ENCODE assay signal across 8 cellular contexts in genomic region chr3:177197934-177198484, GRCh38. TPM values are rescaled to one million over a fixed set of nuclear protein-coding genes. Genes with fewer than 3 reads are reported as not detected.
DNase-seq lines count a peak whose midpoint lies in the region; ATAC-seq and TF ChIP-seq lines count a peak whose summit lies in the region.

No MANE protein-coding gene starts in this region.

- H3K4me3 ChIP-seq in SJCRH30 (peak overlapping the region; percentile 95), esophagus squamous epithelium (peak overlapping the region; percentile 93 to 99 (median 98)), psoas muscle (peak overlapping the region; percentile 89)

- peaks cover 3% of the 10 kb centered on the region; the same call in 1 of the 2 replicates for H3K36me3 ChIP-seq in SJCRH30
- no peaks in the 10 kb centered on the region for H3K36me3 ChIP-seq in esophagus squamous epithelium
- H3K36me3 ChIP-seq in psoas muscle (ENCODE audit: insufficient read depth in 1 of 2, low read depth in 1 of 2) = no peaks in the 10 kb centered on the region

- ATAC-seq in psoas muscle (no peak), GM21723 (IDR thresholded peaks at IDR 0.05; ENCODE audit: unreplicated experiment) (no peak), GM18867 (IDR thresholded peaks at IDR 0.05; ENCODE audit: unreplicated experiment) (no peak)

- intact Hi-C loops in esophagus squamous epithelium (cut with DNase I) = loop anchor here (2.0 to 10.0 kb wide), 2 partner anchors 143 to 161 kb away; no protein-coding TSS in a partner anchor
- intact Hi-C loops in psoas muscle (cut with DNase I) = loop anchor here (1.0 to 10.0 kb wide), 7 partner anchors 94 to 577 kb away; no protein-coding TSS in a partner anchor

- no peak for TF ChIP-seq POLR2A in esophagus squamous epithelium (IDR thresholded peaks at IDR 0.05)

- H3K4me1 ChIP-seq in SJCRH30 = peaks cover 7% of the 10 kb centered on the region; the same call in 1 of the 2 replicates
- peaks cover 13 to 71% (median 23%) of the 10 kb centered on the region in 3 donors for H3K4me1 ChIP-seq in esophagus squamous epithelium
- peaks cover 19% of the 10 kb centered on the region for H3K4me1 ChIP-seq in psoas muscle

- DNase-seq in NCI-H748 treated with DMSO at 0.1 percent for 48 hours (lab: John Stamatoyannopoulos, UW) (peak; percentile 42), NCI-H748 (lab: John Stamatoyannopoulos, UW; ENCODE audit: unreplicated experiment) (no peak), SJCRH30 (no peak), esophagus squamous epithelium (lab: John Stamatoyannopoulos, UW) (no peak), psoas muscle (no peak), NCI-H2081 treated with DMSO at 0.1 percent for 48 hours (lab: John Stamatoyannopoulos, UW) (no peak)

- H3K27ac ChIP-seq in SJCRH30 (peak overlapping the region; percentile 84), esophagus squamous epithelium (peak overlapping the region; percentile 97 to 100 (median 100)), psoas muscle (peak overlapping the region; percentile 97)

- 5 to 10% methylated on average over 7 to 8 of the region's 31 CpGs for WGBS in esophagus squamous epithelium, 2 donors
- WGBS in psoas muscle, 3 donors = 4 to 8% (median 7%) methylated on average over 23 to 31 of the region's 31 CpGs

- TF ChIP-seq CTCF in esophagus squamous epithelium (IDR thresholded peaks at IDR 0.05) (no peak), psoas muscle (IDR thresholded peaks at IDR 0.05) (no peak)

- H3K9me3 ChIP-seq in SJCRH30 (replicated peaks) = no peaks in the 10 kb centered on the region
- no peaks in the 10 kb centered on the region for H3K9me3 ChIP-seq in esophagus squamous epithelium
- no peaks in the 10 kb centered on the region for H3K9me3 ChIP-seq in psoas muscle

- H3K27me3 ChIP-seq in SJCRH30 (no peaks in the 10 kb centered on the region), esophagus squamous epithelium (no peaks in the 10 kb centered on the region), psoas muscle (ENCODE audit: insufficient read depth in 3 of 3, low read length in 2 of 3) (no peaks in the 10 kb centered on the region)

RNA-seq across cellular contexts. Expression of gene TBL1XR1, which starts 0.7 kb away (rescaled TPM):
- 153 and 161 TPM in 2 replicates for total RNA-seq in SJCRH30 (2014; rRNA removed; shearing (Covaris generic))
- total RNA-seq in esophagus squamous epithelium (10 to 100 TPM; 66.0 to 79.8 (median 72.4) TPM), psoas muscle (10 to 100 TPM; 58.6 to 97.4 (median 69.4) TPM)
- polyA plus RNA-seq in psoas muscle = 10 to 100 TPM in 2 of 3 donors, 1 to 10 TPM in 1; 7.3 to 15.7 (median 11.5) TPM
